Comparison of ENCODE assay signal across 1 cellular context in the genomic region with DNA sequence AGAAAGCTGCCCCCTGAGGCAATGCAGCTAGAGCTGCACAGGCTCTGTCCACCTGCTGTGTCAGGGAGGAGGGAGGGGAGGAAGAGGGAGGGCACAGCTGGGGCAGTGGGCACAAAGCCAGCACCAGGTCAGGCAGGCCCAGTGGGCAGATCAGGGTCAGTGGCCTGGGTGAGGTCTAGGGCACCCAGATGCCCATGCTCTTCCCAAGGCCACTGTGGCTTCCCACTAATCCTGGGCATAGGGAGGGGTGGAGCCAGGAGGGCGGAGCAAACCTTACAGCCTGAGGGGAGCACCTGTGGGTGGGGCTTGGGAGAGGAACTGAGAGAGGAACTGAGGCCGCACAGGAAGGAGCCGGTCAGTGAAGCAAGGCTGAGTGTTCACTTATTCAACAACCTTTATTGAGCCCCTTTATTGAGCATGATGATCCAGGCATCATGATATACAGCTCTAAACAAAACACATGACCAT.
TF ChIP-seq lines count a peak whose summit lies in the region.

No MANE protein-coding gene starts in this region.

TF ChIP-seq in GM23338, 12 proteins besides CTCF, POLR2A, EP300 and RAD21 (continued from another document):
- TF ChIP-seq, protein P1, sequence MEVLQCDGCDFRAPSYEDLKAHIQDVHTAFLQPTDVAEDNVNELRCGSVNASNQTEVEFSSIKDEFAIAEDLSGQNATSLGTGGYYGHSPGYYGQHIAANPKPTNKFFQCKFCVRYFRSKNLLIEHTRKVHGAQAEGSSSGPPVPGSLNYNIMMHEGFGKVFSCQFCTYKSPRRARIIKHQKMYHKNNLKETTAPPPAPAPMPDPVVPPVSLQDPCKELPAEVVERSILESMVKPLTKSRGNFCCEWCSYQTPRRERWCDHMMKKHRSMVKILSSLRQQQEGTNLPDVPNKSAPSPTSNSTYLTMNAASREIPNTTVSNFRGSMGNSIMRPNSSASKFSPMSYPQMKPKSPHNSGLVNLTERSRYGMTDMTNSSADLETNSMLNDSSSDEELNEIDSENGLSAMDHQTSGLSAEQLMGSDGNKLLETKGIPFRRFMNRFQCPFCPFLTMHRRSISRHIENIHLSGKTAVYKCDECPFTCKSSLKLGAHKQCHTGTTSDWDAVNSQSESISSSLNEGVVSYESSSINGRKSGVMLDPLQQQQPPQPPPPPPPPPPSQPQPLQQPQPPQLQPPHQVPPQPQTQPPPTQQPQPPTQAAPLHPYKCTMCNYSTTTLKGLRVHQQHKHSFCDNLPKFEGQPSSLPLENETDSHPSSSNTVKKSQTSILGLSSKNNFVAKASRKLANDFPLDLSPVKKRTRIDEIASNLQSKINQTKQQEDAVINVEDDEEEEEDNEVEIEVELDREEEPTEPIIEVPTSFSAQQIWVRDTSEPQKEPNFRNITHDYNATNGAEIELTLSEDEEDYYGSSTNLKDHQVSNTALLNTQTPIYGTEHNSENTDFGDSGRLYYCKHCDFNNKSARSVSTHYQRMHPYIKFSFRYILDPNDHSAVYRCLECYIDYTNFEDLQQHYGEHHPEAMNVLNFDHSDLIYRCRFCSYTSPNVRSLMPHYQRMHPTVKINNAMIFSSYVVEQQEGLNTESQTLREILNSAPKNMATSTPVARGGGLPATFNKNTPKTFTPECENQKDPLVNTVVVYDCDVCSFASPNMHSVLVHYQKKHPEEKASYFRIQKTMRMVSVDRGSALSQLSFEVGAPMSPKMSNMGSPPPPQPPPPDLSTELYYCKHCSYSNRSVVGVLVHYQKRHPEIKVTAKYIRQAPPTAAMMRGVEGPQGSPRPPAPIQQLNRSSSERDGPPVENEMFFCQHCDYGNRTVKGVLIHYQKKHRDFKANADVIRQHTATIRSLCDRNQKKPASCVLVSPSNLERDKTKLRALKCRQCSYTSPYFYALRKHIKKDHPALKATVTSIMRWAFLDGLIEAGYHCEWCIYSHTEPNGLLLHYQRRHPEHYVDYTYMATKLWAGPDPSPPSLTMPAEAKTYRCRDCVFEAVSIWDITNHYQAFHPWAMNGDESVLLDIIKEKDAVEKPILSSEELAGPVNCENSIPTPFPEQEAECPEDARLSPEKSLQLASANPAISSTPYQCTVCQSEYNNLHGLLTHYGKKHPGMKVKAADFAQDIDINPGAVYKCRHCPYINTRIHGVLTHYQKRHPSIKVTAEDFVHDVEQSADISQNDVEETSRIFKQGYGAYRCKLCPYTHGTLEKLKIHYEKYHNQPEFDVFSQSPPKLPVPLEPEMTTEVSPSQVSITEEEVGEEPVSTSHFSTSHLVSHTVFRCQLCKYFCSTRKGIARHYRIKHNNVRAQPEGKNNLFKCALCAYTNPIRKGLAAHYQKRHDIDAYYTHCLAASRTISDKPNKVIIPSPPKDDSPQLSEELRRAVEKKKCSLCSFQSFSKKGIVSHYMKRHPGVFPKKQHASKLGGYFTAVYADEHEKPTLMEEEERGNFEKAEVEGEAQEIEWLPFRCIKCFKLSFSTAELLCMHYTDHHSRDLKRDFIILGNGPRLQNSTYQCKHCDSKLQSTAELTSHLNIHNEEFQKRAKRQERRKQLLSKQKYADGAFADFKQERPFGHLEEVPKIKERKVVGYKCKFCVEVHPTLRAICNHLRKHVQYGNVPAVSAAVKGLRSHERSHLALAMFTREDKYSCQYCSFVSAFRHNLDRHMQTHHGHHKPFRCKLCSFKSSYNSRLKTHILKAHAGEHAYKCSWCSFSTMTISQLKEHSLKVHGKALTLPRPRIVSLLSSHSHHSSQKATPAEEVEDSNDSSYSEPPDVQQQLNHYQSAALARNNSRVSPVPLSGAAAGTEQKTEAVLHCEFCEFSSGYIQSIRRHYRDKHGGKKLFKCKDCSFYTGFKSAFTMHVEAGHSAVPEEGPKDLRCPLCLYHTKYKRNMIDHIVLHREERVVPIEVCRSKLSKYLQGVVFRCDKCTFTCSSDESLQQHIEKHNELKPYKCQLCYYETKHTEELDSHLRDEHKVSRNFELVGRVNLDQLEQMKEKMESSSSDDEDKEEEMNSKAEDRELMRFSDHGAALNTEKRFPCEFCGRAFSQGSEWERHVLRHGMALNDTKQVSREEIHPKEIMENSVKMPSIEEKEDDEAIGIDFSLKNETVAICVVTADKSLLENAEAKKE (CRISPR knock-in tag; IDR thresholded peaks at IDR 0.05) = no peak
